ENCODE assay signal across 18 cellular contexts in genomic region chr13:84096221-84096620, GRCh38.
"Had no signal": no experiment of that assay in that cellular context is flagged by ENCODE, and none has a peak within 500 bp of the region (broad histone marks: within the 10 kb centered on the region; RNA-seq: fewer than 3 reads in every experiment).

No MANE protein-coding gene starts in this region.

- H3K4me3 Mint-ChIP-seq: activated T-helper 17 cell treated with anti-CD3 and anti-CD28 coated beads, Interleukin-2, amount 50 U/mL, for 72 hours; natural killer cell treated with Interleukin-12 subunit alpha and Interleukin-12 subunit beta and Interleukin-15 and Interleukin-18, amount 100 ng/mL, for 72 hours; stimulated activated naive B cell treated with anti-CD40 and anti-IgM and Interleukin-4, amounts not matched to agents 10 μg/mL and 1 μg/mL and 100 μg/mL, for 72 hours had no signal

- H3K27me3 Mint-ChIP-seq: activated T-helper 17 cell treated with anti-CD3 and anti-CD28 coated beads, Interleukin-2, amount 50 U/mL, for 72 hours; natural killer cell treated with Interleukin-12 subunit alpha and Interleukin-12 subunit beta and Interleukin-15 and Interleukin-18, amount 100 ng/mL, for 72 hours; stimulated activated naive B cell treated with anti-CD40 and anti-IgM and Interleukin-4, amounts not matched to agents 10 μg/mL and 1 μg/mL and 100 μg/mL, for 72 hours had no signal

- H3K27ac Mint-ChIP-seq: activated T-helper 17 cell treated with anti-CD3 and anti-CD28 coated beads, Interleukin-2, amount 50 U/mL, for 72 hours; natural killer cell treated with Interleukin-12 subunit alpha and Interleukin-12 subunit beta and Interleukin-15 and Interleukin-18, amount 100 ng/mL, for 72 hours; stimulated activated naive B cell treated with anti-CD40 and anti-IgM and Interleukin-4, amounts not matched to agents 10 μg/mL and 1 μg/mL and 100 μg/mL, for 72 hours had no signal

- H3K36me3 ChIP-seq: ascending aorta, left lung, tibial nerve, vagina had no signal

- H3K27me3 ChIP-seq: ascending aorta, left lung, tibial nerve, vagina had no signal

- H3K4me1 Mint-ChIP-seq: activated T-helper 17 cell treated with anti-CD3 and anti-CD28 coated beads, Interleukin-2, amount 50 U/mL, for 72 hours; stimulated activated naive B cell treated with anti-CD40 and anti-IgM and Interleukin-4, amounts not matched to agents 10 μg/mL and 1 μg/mL and 100 μg/mL, for 72 hours had no signal

- DNase-seq: activated naive CD4-positive, alpha-beta T cell treated with Interleukin-2 at 50 U/mL for 16 hours; activated T-cell treated with anti-CD3 and anti-CD28 coated beads for 4 hours; central memory CD4-positive, alpha-beta T cell; effector CD8-positive, alpha-beta T cell; hippocampal formation; kidney; left lung; mesenchymal stem cell; retina; stimulated activated CD4-positive, alpha-beta T cell treated with anti-CD3 and anti-CD28 coated beads, Interleukin-4, amount 100 ng/mL, for 1 hour; stimulated activated naive B cell treated with anti-CD40 and anti-IgM and Interleukin-4, amounts not matched to agents 10 μg/mL and 1 μg/mL and 100 μg/mL, for 72 hours; T-helper 1 cell; T1000 had no signal

- H3K36me3 Mint-ChIP-seq: natural killer cell treated with Interleukin-12 subunit alpha and Interleukin-12 subunit beta and Interleukin-15 and Interleukin-18, amount 100 ng/mL, for 72 hours; stimulated activated naive B cell treated with anti-CD40 and anti-IgM and Interleukin-4, amounts not matched to agents 10 μg/mL and 1 μg/mL and 100 μg/mL, for 72 hours had no signal

- H3K4me3 ChIP-seq: ascending aorta, left lung, tibial nerve, vagina had no signal

- H3K4me1 ChIP-seq: ascending aorta, left lung, tibial nerve, vagina had no signal

- H3K9me3 ChIP-seq: ascending aorta, left lung, vagina had no signal

- H3K9me3 Mint-ChIP-seq: activated T-helper 17 cell treated with anti-CD3 and anti-CD28 coated beads, Interleukin-2, amount 50 U/mL, for 72 hours; natural killer cell treated with Interleukin-12 subunit alpha and Interleukin-12 subunit beta and Interleukin-15 and Interleukin-18, amount 100 ng/mL, for 72 hours; stimulated activated naive B cell treated with anti-CD40 and anti-IgM and Interleukin-4, amounts not matched to agents 10 μg/mL and 1 μg/mL and 100 μg/mL, for 72 hours had no signal
